ENCODE assay signal across 8 cellular contexts in the genomic region with DNA sequence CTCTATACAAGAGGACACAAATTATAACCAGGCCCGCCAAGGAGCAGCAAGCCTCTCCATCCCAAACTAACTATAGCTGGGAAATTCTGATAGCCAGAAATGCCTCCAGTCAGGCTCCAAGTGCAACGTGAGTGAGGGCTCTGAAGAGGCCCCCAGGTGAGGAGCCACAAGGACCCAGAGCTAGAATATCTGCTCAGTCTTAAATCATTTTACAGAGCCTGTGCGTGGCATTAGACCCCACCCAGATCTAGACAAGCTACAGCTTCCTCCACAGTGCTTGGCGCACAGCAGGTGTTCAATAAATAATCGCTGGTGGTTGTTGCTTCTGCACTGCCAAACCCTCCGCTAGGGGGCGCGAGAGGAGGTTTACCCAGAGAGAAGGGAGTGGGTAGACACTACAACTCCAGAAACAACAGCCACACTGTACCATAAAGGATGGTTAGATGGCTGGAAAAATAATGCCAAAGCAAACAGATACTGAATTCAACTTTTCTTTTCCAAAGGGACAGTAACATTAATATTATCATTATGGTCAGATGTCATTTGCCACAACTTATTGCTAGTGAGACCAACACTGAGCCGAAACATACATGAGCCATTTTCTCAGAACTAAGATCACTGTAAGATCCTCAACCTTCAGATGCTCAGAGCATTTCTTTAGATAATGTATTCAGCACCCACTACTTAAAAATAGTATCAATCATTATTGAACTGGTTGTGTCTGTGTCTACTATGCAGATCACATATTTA. TPM values are rescaled to one million over a fixed set of nuclear protein-coding genes. Genes with fewer than 3 reads are reported as not detected.
DNase-seq lines count a peak whose midpoint lies in the region; ATAC-seq, FAIRE-seq and TF ChIP-seq lines count a peak whose summit lies in the region.

No MANE protein-coding gene starts in this region.

- no peak overlapping the region for H3K4me2 ChIP-seq in osteoblast (ENCODE audit: insufficient read depth, low read length)

- H3K27ac ChIP-seq in osteoblast (ENCODE audit: low read depth, low read length) (no peak overlapping the region), Peyer's patch (no peak overlapping the region)

- H3K4me3 ChIP-seq in AG10803 (ENCODE audit: low read length) (no peak overlapping the region), bronchial epithelial cell (ENCODE audit: low read depth, low read length) (no peak overlapping the region), osteoblast (ENCODE audit: insufficient read depth, low read length) (no peak overlapping the region), Peyer's patch (no peak overlapping the region)

- peak; percentile 52 for TF ChIP-seq CTCF in AG10803 (conservative IDR thresholded peaks at IDR 0.05; ENCODE audit: low read length)
- TF ChIP-seq CTCF in GM12872 (IDR thresholded peaks at IDR 0.05; ENCODE audit: insufficient read depth, low read depth, low read length), result peak; percentile 77
- TF ChIP-seq CTCF in bronchial epithelial cell (IDR thresholded peaks at IDR 0.05; ENCODE audit: insufficient read depth, low read length, severe bottlenecking), result peak; percentile 40
- TF ChIP-seq CTCF in osteoblast (IDR thresholded peaks at IDR 0.05; ENCODE audit: extremely low read depth, low read depth, low read length), result peak; percentile 60
- peak in 3 of 6 experiments; percentile 6 to 22 (median 8) for TF ChIP-seq CTCF in Peyer's patch (IDR thresholded peaks at IDR 0.05)

- DNase-seq in AG10803 (ENCODE audit: low read depth) (no peak), NCI-H748 (lab: John Stamatoyannopoulos, UW; ENCODE audit: unreplicated experiment) (peak; percentile 82), bronchial epithelial cell (ENCODE audit: low read depth) (peak; percentile 1), osteoblast (ENCODE audit: insufficient read length, low spot score, missing footprints) (no peak), Peyer's patch (no peak)

- H4K20me1 ChIP-seq in osteoblast (ENCODE audit: insufficient read depth, low read length), result no peaks in the 10 kb centered on the region

- H3K79me2 ChIP-seq in osteoblast (ENCODE audit: insufficient read depth, low read length), result no peaks in the 10 kb centered on the region

- H3K27me3 ChIP-seq in bronchial epithelial cell (ENCODE audit: control insufficient read depth, insufficient read depth, low read length) (peaks cover 37% of the 10 kb centered on the region), osteoblast (ENCODE audit: insufficient read depth, low read length) (peaks cover 94% of the 10 kb centered on the region), Peyer's patch (peaks cover 0 to 19% of the 10 kb centered on the region in 2 donors)

- no peak overlapping the region for H2AFZ ChIP-seq in osteoblast (ENCODE audit: low read length)

- H3K4me1 ChIP-seq in osteoblast (ENCODE audit: insufficient read depth, low read length) (no peaks in the 10 kb centered on the region), Peyer's patch (no peaks in the 10 kb centered on the region)

- TF ChIP-seq POLR2A in Peyer's patch (IDR thresholded peaks at IDR 0.05), result no peak

- H3K36me3 ChIP-seq in bronchial epithelial cell (ENCODE audit: control insufficient read depth, insufficient read depth, low read length), result no peaks in the 10 kb centered on the region
- no peaks in the 10 kb centered on the region for H3K36me3 ChIP-seq in osteoblast (ENCODE audit: insufficient read depth, low read length)
- no peaks in the 10 kb centered on the region for H3K36me3 ChIP-seq in Peyer's patch

- H3K9me3 ChIP-seq in osteoblast (ENCODE audit: low read depth, low read length) (no peaks in the 10 kb centered on the region), Peyer's patch (no peaks in the 10 kb centered on the region)

- FAIRE-seq in bronchial epithelial cell (lab: Jason Lieb, UNC), result no peak

- ATAC-seq in HG02973 (IDR thresholded peaks at IDR 0.05; ENCODE audit: unreplicated experiment) (peak; percentile 73), GM21737 (IDR thresholded peaks at IDR 0.05; ENCODE audit: unreplicated experiment) (no peak)

RNA-seq across cellular contexts. Expression of a gene that starts 44.5 kb away (rescaled TPM):
- total RNA-seq in bronchial epithelial cell, result not detected in 2 replicates
- 0.29 and 0.72 TPM in 2 replicates for total RNA-seq in osteoblast
- not detected for total RNA-seq in Peyer's patch

RNA-seq across cellular contexts. Expression of a gene that starts 47.3 kb away (rescaled TPM):
- total RNA-seq in bronchial epithelial cell (not detected in 2 replicates), osteoblast (2.1 and 3.6 TPM in 2 replicates), Peyer's patch (1 to 10 TPM in 3 of 4 donors, not detected in 1; 1.6 to 2.5 (median 1.7) TPM)

Comparison
In these comparisons a context has a peak if more than half of its experiments do, and no peak if none do; other contexts are left out.
1. DNase-seq: peak in NCI-H748 (single experiment) and bronchial epithelial cell (single experiment); none in AG10803 (single experiment), osteoblast (single experiment) and Peyer's patch (0 of 3).